ENCODE assay signal across 9 cellular contexts in genomic region chr11:1152316-1153104, GRCh38. TPM values are rescaled to one million over a fixed set of nuclear protein-coding genes. Genes with fewer than 3 reads are reported as not detected.
DNase-seq lines count a peak whose midpoint lies in the region; ATAC-seq and TF ChIP-seq lines count a peak whose summit lies in the region.
"Had no signal": no experiment of that assay in that cellular context is flagged by ENCODE, and none has a peak within 500 bp of the region (broad histone marks: within the 10 kb centered on the region; RNA-seq: fewer than 3 reads in every experiment).

No MANE protein-coding gene starts in this region.

- H3K27ac Mint-ChIP-seq in activated CD4-positive, alpha-beta T cell treated with anti-CD3 and anti-CD28 coated beads for 36 hours = no peak overlapping the region
- no peak overlapping the region for H3K27ac Mint-ChIP-seq in MCF 10A (ENCODE audit: low read depth, unreplicated experiment)
- no peak overlapping the region for H3K27ac Mint-ChIP-seq in CD4-positive, alpha-beta memory T cell

- peaks cover 38% of the 10 kb centered on the region for H3K4me1 ChIP-seq in skeletal muscle satellite cell (ENCODE audit: control insufficient read depth, insufficient read depth, low read length)
- H3K4me1 ChIP-seq in CD4-positive, alpha-beta memory T cell (ENCODE audit: insufficient read depth, low read length) = no peaks in the 10 kb centered on the region

- H3K9me3 Mint-ChIP-seq in activated CD4-positive, alpha-beta T cell treated with anti-CD3 and anti-CD28 coated beads for 36 hours (ENCODE audit: low read depth) = no peaks in the 10 kb centered on the region
- H3K9me3 Mint-ChIP-seq in MCF 10A (ENCODE audit: unreplicated experiment) = no peaks in the 10 kb centered on the region
- peaks cover 0 to 2% (median 0%) of the 10 kb centered on the region in 8 donors for H3K9me3 Mint-ChIP-seq in CD4-positive, alpha-beta memory T cell

- H3K4me1 Mint-ChIP-seq in activated CD4-positive, alpha-beta T cell treated with anti-CD3 and anti-CD28 coated beads for 36 hours = peaks cover 5% of the 10 kb centered on the region
- H3K4me1 Mint-ChIP-seq in MCF 10A (ENCODE audit: insufficient read depth, unreplicated experiment) = no peaks in the 10 kb centered on the region
- H3K4me1 Mint-ChIP-seq in CD4-positive, alpha-beta memory T cell = peaks cover 0 to 5% (median 0%) of the 10 kb centered on the region in 4 donors

- no peak overlapping the region for H3K4me3 Mint-ChIP-seq in activated CD4-positive, alpha-beta T cell treated with anti-CD3 and anti-CD28 coated beads for 36 hours
- H3K4me3 Mint-ChIP-seq in MCF 10A (ENCODE audit: unreplicated experiment) = no peak overlapping the region
- no peak overlapping the region for H3K4me3 Mint-ChIP-seq in CD4-positive, alpha-beta memory T cell

- CTCF ChIA-PET in activated CD4-positive, alpha-beta T cell treated with anti-CD3 and anti-CD28 coated beads for 36 hours (lab: Charles Lee) = no interaction called here
- CTCF ChIA-PET in MCF 10A (lab: Yijun Ruan, JAX) = no interaction called here
- CTCF ChIA-PET in CD4-positive, alpha-beta memory T cell (lab: Charles Lee; ENCODE audit: partially characterized antibody) = no interaction called here

- peak overlapping the region; percentile 24 for H3K4me2 ChIP-seq in skeletal muscle satellite cell (ENCODE audit: low read length)

- TF ChIP-seq CTCF in NB4 (IDR thresholded peaks at IDR 0.05; ENCODE audit: low read depth, low read length) (no peak), MCF 10A (IDR thresholded peaks at IDR 0.05; ENCODE audit: unreplicated experiment) (no peak)

- H3K4me3 ChIP-seq in NB4 (ENCODE audit: low read depth, low read length) = no peak overlapping the region
- H3K4me3 ChIP-seq in skeletal muscle satellite cell (ENCODE audit: low read length) = no peak overlapping the region
- H3K4me3 ChIP-seq in CD4-positive, alpha-beta memory T cell (ENCODE audit: low read length in 2 of 2) = no peak overlapping the region

- POLR2A ChIA-PET in activated CD4-positive, alpha-beta T cell treated with anti-CD3 and anti-CD28 coated beads for 36 hours (lab: Charles Lee) = no interaction called here
- POLR2A ChIA-PET in MCF 10A (lab: Yijun Ruan, JAX) = interaction anchor here (0.6 kb wide), 1 partner anchor 112 kb away, joined by 5 read pairs; no protein-coding TSS in a partner anchor
- POLR2A ChIA-PET in CD4-positive, alpha-beta memory T cell (lab: Charles Lee; ENCODE audit: partially characterized antibody) = no interaction called here

- no peaks in the 10 kb centered on the region for H3K27me3 ChIP-seq in skeletal muscle satellite cell (ENCODE audit: control insufficient read depth, insufficient read depth, low read length)
- no peaks in the 10 kb centered on the region for H3K27me3 ChIP-seq in CD4-positive, alpha-beta memory T cell (ENCODE audit: insufficient read depth, low read length)

- intact Hi-C loops in activated CD4-positive, alpha-beta T cell treated with anti-CD3 and anti-CD28 coated beads for 36 hours (cut with DNase I, micrococcal nuclease) = no loop called here
- intact Hi-C loops in MCF 10A (cut with micrococcal nuclease) = no loop called here
- intact Hi-C loops in CD4-positive, alpha-beta memory T cell (cut with micrococcal nuclease) = no loop called here

- H3K27me3 Mint-ChIP-seq in activated CD4-positive, alpha-beta T cell treated with anti-CD3 and anti-CD28 coated beads for 36 hours = peaks cover 4% of the 10 kb centered on the region
- H3K27me3 Mint-ChIP-seq in MCF 10A (ENCODE audit: insufficient read depth, unreplicated experiment) = peaks cover 6% of the 10 kb centered on the region
- H3K27me3 Mint-ChIP-seq in CD4-positive, alpha-beta memory T cell = peaks cover 2 to 7% of the 10 kb centered on the region in 2 donors

- no peaks in the 10 kb centered on the region for H3K36me3 Mint-ChIP-seq in activated CD4-positive, alpha-beta T cell treated with anti-CD3 and anti-CD28 coated beads for 36 hours (ENCODE audit: low read depth)
- H3K36me3 Mint-ChIP-seq in MCF 10A (ENCODE audit: insufficient read depth, unreplicated experiment) = no peaks in the 10 kb centered on the region
- no peaks in the 10 kb centered on the region for H3K36me3 Mint-ChIP-seq in CD4-positive, alpha-beta memory T cell

- no peaks in the 10 kb centered on the region for H3K36me3 ChIP-seq in skeletal muscle satellite cell (ENCODE audit: insufficient read depth, low read length)
- no peaks in the 10 kb centered on the region for H3K36me3 ChIP-seq in CD4-positive, alpha-beta memory T cell (ENCODE audit: insufficient read depth, low read length)

- DNase-seq in activated CD4-positive, alpha-beta T cell treated with anti-CD3 and anti-CD28 coated beads for 36 hours = peak; percentile 64
- no peak for DNase-seq in activated CD4-positive, alpha-beta T cell treated with anti-CD3 and anti-CD28 coated beads for 1 hour
- DNase-seq in NB4 (ENCODE audit: low read depth) (peak; percentile 89), MCF 10A (ENCODE audit: unreplicated experiment) (peak; percentile 35), DMS79 (lab: John Stamatoyannopoulos, UW) (no peak)
- no peak for DNase-seq in CD4-positive, alpha-beta memory T cell
- DNase-seq: amygdala had no signal

- no peak for TF ChIP-seq POLR2A in NB4 (IDR thresholded peaks at IDR 0.05; ENCODE audit: extremely low read depth, insufficient read length)

- H3K9ac ChIP-seq in skeletal muscle satellite cell (ENCODE audit: low read depth, low read length) = no peak overlapping the region

- no peak overlapping the region for H3K27ac ChIP-seq in CD4-positive, alpha-beta memory T cell (ENCODE audit: low read depth, low read length)

- no TSS peak for BruUV-seq in MCF 10A (replicated peaks; lab: Mats Ljungman, UMichigan)

- no peaks in the 10 kb centered on the region for H3K9me3 ChIP-seq in skeletal muscle satellite cell (replicated peaks; ENCODE audit: low read length)
- H3K9me3 ChIP-seq in CD4-positive, alpha-beta memory T cell (ENCODE audit: control insufficient read depth in 1 of 2, low read length in 2 of 2) = no peaks in the 10 kb centered on the region

- peak; percentile 51 for ATAC-seq in activated CD4-positive, alpha-beta T cell treated with anti-CD3 and anti-CD28 coated beads for 36 hours
- ATAC-seq in GM21515 (IDR thresholded peaks at IDR 0.05; ENCODE audit: unreplicated experiment) = no peak

RNA-seq across cellular contexts. Expression of gene MUC5AC, which starts 5.2 kb away (rescaled TPM):
- not detected for total RNA-seq in activated CD4-positive, alpha-beta T cell treated with anti-CD3 and anti-CD28 coated beads for 36 hours
- not detected in 2 replicates for total RNA-seq in MCF 10A (2022)
- total RNA-seq in skeletal muscle satellite cell (2012; rRNA removed) = not detected in 2 replicates
- total RNA-seq in CD4-positive, alpha-beta memory T cell = not detected
- not detected for polyA plus RNA-seq in CD4-positive, alpha-beta memory T cell

Comparison
In these comparisons a context has a peak if more than half of its experiments do, and no peak if none do; other contexts are left out.
1. DNase-seq: peak in activated CD4-positive, alpha-beta T cell treated with anti-CD3 and anti-CD28 coated beads for 36 hours (single experiment), NB4 (single experiment) and MCF 10A (single experiment); none in activated CD4-positive, alpha-beta T cell treated with anti-CD3 and anti-CD28 coated beads for 1 hour (single experiment), DMS79 (single experiment) and CD4-positive, alpha-beta memory T cell (0 of 5).